In the genomic region with DNA sequence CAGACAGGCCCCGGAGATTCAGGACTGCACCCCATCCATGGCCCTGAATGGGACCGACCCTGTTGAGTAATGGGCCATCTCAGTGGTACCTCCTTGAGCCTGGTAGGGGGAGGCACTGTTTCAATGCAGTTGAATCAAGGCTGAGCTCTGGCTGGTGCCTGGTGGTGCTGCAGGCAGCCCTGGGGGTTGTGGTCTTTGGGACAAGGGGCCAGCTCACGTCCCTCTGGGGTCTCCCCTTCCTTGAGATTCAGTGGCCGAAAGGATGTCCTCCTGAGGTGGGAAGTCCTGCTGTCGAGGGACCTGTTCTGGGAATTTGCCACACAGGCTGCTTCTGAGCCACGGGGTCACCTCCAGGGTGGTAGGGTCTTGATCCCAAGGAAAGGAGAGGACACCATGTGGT, we compare ENCODE assay signal across 6 cellular contexts.
DNase-seq lines count a peak whose midpoint lies in the region; ATAC-seq and TF ChIP-seq lines count a peak whose summit lies in the region.
"Not testable (repeated sequence)": the region's sequence is repeated elsewhere in the genome, so short reads cannot be mapped to it uniquely, and the experiment has no call there.

No MANE protein-coding gene starts in this region.

- peak; percentile 12 for DNase-seq in activated CD4-positive, CD25-positive, alpha-beta regulatory T cell treated with anti-CD3 and anti-CD28 coated beads, Interleukin-2, amount 50 U/mL, for 72 hours
- DNase-seq in activated CD8-positive, alpha-beta memory T cell treated with anti-CD3 and anti-CD28 coated beads, Interleukin-2, amount 50 U/mL, for 4 hours, result peak; percentile 7
- DNase-seq in activated T-cell treated with anti-CD3 and anti-CD28 coated beads, Interleukin-2, amount 50 U/mL, for 4 hours, result peak; percentile 1
- peak; percentile 71 for DNase-seq in chondrocyte (ENCODE audit: low spot score)
- DNase-seq in natural killer cell, result peak; percentile 4
- DNase-seq in spleen, result peak; percentile 25

- not testable (repeated sequence) for H3K4me1 ChIP-seq in spleen

- H3K27me3 ChIP-seq in spleen (replicated peaks in 1 of 7), result not testable (repeated sequence)

- TF ChIP-seq POLR2A in spleen (IDR thresholded peaks at IDR 0.05), result not testable (repeated sequence)

- not testable (repeated sequence) for TF ChIP-seq CTCF in chondrocyte (IDR thresholded peaks at IDR 0.05); natural killer cell (IDR thresholded peaks at IDR 0.05); spleen (IDR thresholded peaks at IDR 0.05 in 8 of 11, conservative IDR thresholded peaks at IDR 0.05 in 3 of 11)

- not testable (repeated sequence) for H3K27ac Mint-ChIP-seq in chondrocyte (ENCODE audit: unreplicated experiment); natural killer cell

- 74 to 78% (median 75%) methylated on average over 3 to 5 of the region's 6 CpGs; no CpG with 5 or more reads in 1 of the 5 donors for WGBS in spleen, 5 donors

- not testable (repeated sequence) for H3K4me1 Mint-ChIP-seq in activated T-cell treated with anti-CD3 and anti-CD28 coated beads, Interleukin-2, amount 50 U/mL, for 4 hours (ENCODE audit: low read depth); chondrocyte (ENCODE audit: low read depth); natural killer cell

- not testable (repeated sequence) for H3K27me3 Mint-ChIP-seq in activated T-cell treated with anti-CD3 and anti-CD28 coated beads, Interleukin-2, amount 50 U/mL, for 4 hours (ENCODE audit: low read depth); chondrocyte (ENCODE audit: low read depth); natural killer cell (ENCODE audit: low read depth in 2 of 2)

- not testable (repeated sequence) for H3K4me3 Mint-ChIP-seq in activated T-cell treated with anti-CD3 and anti-CD28 coated beads, Interleukin-2, amount 50 U/mL, for 4 hours; chondrocyte (ENCODE audit: unreplicated experiment); natural killer cell

- H3K36me3 Mint-ChIP-seq in activated T-cell treated with anti-CD3 and anti-CD28 coated beads, Interleukin-2, amount 50 U/mL, for 4 hours (ENCODE audit: insufficient read depth); chondrocyte (ENCODE audit: low read depth); natural killer cell: not testable (repeated sequence)

- H3K4me3 ChIP-seq in spleen, result not testable (repeated sequence)

- H3K36me3 ChIP-seq in spleen, result not testable (repeated sequence)

- intact Hi-C loops in natural killer cell (cut with micrococcal nuclease); spleen (cut with DNase I; ENCODE audit: low total_unique reads): not testable (repeated sequence)

- H3K27ac ChIP-seq in spleen, result not testable (repeated sequence)

- not testable (repeated sequence) for ATAC-seq in activated T-cell treated with anti-CD3 and anti-CD28 coated beads, Interleukin-2, amount 50 U/mL, for 4 hours; natural killer cell

- peaks cover 10% of the 10 kb centered on the region for H3K9me3 Mint-ChIP-seq in activated T-cell treated with anti-CD3 and anti-CD28 coated beads, Interleukin-2, amount 50 U/mL, for 4 hours
- H3K9me3 Mint-ChIP-seq in chondrocyte (ENCODE audit: low read depth), result peaks cover 21% of the 10 kb centered on the region
- not testable (repeated sequence) for H3K9me3 Mint-ChIP-seq in natural killer cell

- H3K9me3 ChIP-seq in spleen, result peaks cover 0 to 100% (median 81%) of the 10 kb centered on the region in 8 donors

Comparison
In these comparisons a context has a peak if more than half of its experiments do, and no peak if none do; other contexts are left out.
1. DNase-seq: peak in every context shown above with its lines; median percentile 71 in chondrocyte; 25 in spleen; 12 in activated CD4-positive, CD25-positive, alpha-beta regulatory T cell treated with anti-CD3 and anti-CD28 coated beads, Interleukin-2, amount 50 U/mL, for 72 hours; 7 in activated CD8-positive, alpha-beta memory T cell treated with anti-CD3 and anti-CD28 coated beads, Interleukin-2, amount 50 U/mL, for 4 hours; 4 in natural killer cell; 1 in activated T-cell treated with anti-CD3 and anti-CD28 coated beads, Interleukin-2, amount 50 U/mL, for 4 hours.